Comparison of ENCODE assay signal across 10 cellular contexts in genomic region chr18:58865009-58865345, GRCh38. TPM values are rescaled to one million over a fixed set of nuclear protein-coding genes. Genes with fewer than 3 reads are reported as not detected.
A peak's percentile ranks its signal among the peaks of the same experiment; 100 is the strongest.
DNase-seq lines count a peak whose midpoint lies in the region; ATAC-seq and TF ChIP-seq lines count a peak whose summit lies in the region.
"Had no signal": no experiment of that assay in that cellular context is flagged by ENCODE, and none has a peak within 500 bp of the region (broad histone marks: within the 10 kb centered on the region; RNA-seq: fewer than 3 reads in every experiment).

No MANE protein-coding gene starts in this region.

- TF ChIP-seq CTCF in left ventricle myocardium inferior (IDR thresholded peaks at IDR 0.05; ENCODE audit: borderline replicate concordance) = no peak

- ATAC-seq in left cardiac atrium = no peak
- ATAC-seq in naive B cell (ENCODE audit: low read depth in 2 of 2) = no peak
- ATAC-seq in HG02981 (IDR thresholded peaks at IDR 0.05; ENCODE audit: unreplicated experiment) = no peak

- H3K36me3 ChIP-seq in left ventricle myocardium inferior = peaks cover 23% of the 10 kb centered on the region
- peaks cover 18% of the 10 kb centered on the region for H3K36me3 ChIP-seq in ectodermal cell (ENCODE audit: control insufficient read depth, insufficient read depth, low read length)
- peaks cover 2% of the 10 kb centered on the region for H3K36me3 ChIP-seq in urinary bladder (ENCODE audit: insufficient read depth)
- H3K36me3 ChIP-seq: neutrophil had no signal

- H3K36me3 Mint-ChIP-seq in naive B cell = peaks cover 27 to 43% of the 10 kb centered on the region in 2 donors

- H3K27me3 ChIP-seq in left ventricle myocardium inferior (ENCODE audit: low read depth) (no peaks in the 10 kb centered on the region), ectodermal cell (ENCODE audit: control insufficient read depth, insufficient read depth, low read length, poor library complexity, severe bottlenecking) (no peaks in the 10 kb centered on the region)
- H3K27me3 ChIP-seq: adrenal gland had no signal

- peak overlapping the region in 7 of 8 donors; percentile 33 to 88 (median 75) for H3K4me3 Mint-ChIP-seq in naive B cell

- H3K4me1 Mint-ChIP-seq in naive B cell = peaks cover 27 to 33% (median 32%) of the 10 kb centered on the region in 3 donors

- WGBS in ectodermal cell, 2 experiments = 60% methylated on average over 1 of the region's 1 CpG; no CpG with 5 or more reads in 1 of the 2 experiments
- 15% methylated on average over 1 of the region's 1 CpG for WGBS in urinary bladder

- H3K4me1 ChIP-seq in left ventricle myocardium inferior (peaks cover 82% of the 10 kb centered on the region), ectodermal cell (ENCODE audit: control insufficient read depth, insufficient read depth, low read length) (peaks cover 54% of the 10 kb centered on the region), urinary bladder (ENCODE audit: insufficient read depth) (no peaks in the 10 kb centered on the region)

- H3K27ac ChIP-seq in left ventricle myocardium inferior (replicated peaks) = peak overlapping the region; percentile 99
- peak overlapping the region; percentile 98 for H3K27ac ChIP-seq in ectodermal cell (ENCODE audit: insufficient read depth, low read depth, low read length, poor library complexity, severe bottlenecking)
- H3K27ac ChIP-seq in urinary bladder (ENCODE audit: low read depth) = peak overlapping the region; percentile 98
- H3K27ac ChIP-seq: neutrophil had no signal

- H3K27me3 Mint-ChIP-seq in naive B cell = peaks cover 0 to 6% (median 0%) of the 10 kb centered on the region in 3 donors

- intact Hi-C loops in left ventricle myocardium inferior (cut with micrococcal nuclease) = loop anchor here (10.0 kb wide), 1 partner anchor 200 kb away; no protein-coding TSS in a partner anchor
- intact Hi-C loops in left cardiac atrium (cut with DNase I) = loop anchor here (5.0 to 10.0 kb wide), 3 partner anchors 130 to 197 kb away; no protein-coding TSS in a partner anchor

- DNase-seq in left ventricle myocardium inferior (no peak), left cardiac atrium (no peak), naive B cell (no peak), NCI-H2107 (lab: John Stamatoyannopoulos, UW) (no peak), islet precursor cell (no peak)

- H3K9me3 ChIP-seq in left ventricle myocardium inferior (replicated peaks) (no peaks in the 10 kb centered on the region), ectodermal cell (ENCODE audit: control insufficient read depth, low read length) (no peaks in the 10 kb centered on the region)
- H3K9me3 ChIP-seq: adrenal gland, neutrophil had no signal

- H3K27ac Mint-ChIP-seq in naive B cell = peak overlapping the region in 5 of 6 donors; percentile 33 to 93 (median 69)

- H3K4me3 ChIP-seq in left ventricle myocardium inferior (peak overlapping the region; percentile 73), ectodermal cell (ENCODE audit: insufficient read depth, low read depth, low read length) (peak overlapping the region; percentile 79), urinary bladder (ENCODE audit: low read depth, low read length) (peak overlapping the region; percentile 13)

- H3K9me3 Mint-ChIP-seq in naive B cell = peaks cover 0 to 5% (median 0%) of the 10 kb centered on the region in 7 donors

RNA-seq across cellular contexts. Expression of gene ZNF532, which starts 0.3 kb away (rescaled TPM):
- total RNA-seq in left ventricle myocardium inferior (59.3 TPM), left cardiac atrium (10 to 100 TPM; 56.8 to 57.9 TPM), urinary bladder (105 TPM)
- 152 TPM for polyA plus RNA-seq in ectodermal cell (2013, experiment 1 of 4)
- polyA plus RNA-seq in ectodermal cell (2013, experiment 2 of 4) = 162 TPM
- 110 TPM for polyA plus RNA-seq in ectodermal cell (2013, experiment 3 of 4)
- 141 TPM for polyA plus RNA-seq in ectodermal cell (2013, experiment 4 of 4)
- polyA plus RNA-seq in naive B cell (ENCODE audit: low read depth in 6 of 6) (10 to 100 TPM in 3 of 6 donors, 1 to 10 TPM in 3; 4.5 to 13.4 (median 8.9) TPM), urinary bladder (53.8 TPM)

Comparison
In these comparisons a context has a peak if more than half of its experiments do, and no peak if none do; other contexts are left out.
1. H3K4me3 ChIP-seq: peak in every context shown above with its lines; median percentile 79 in ectodermal cell; 73 in left ventricle myocardium inferior; 13 in urinary bladder.